ENCODE assay signal across 21 cellular contexts in the genomic region with DNA sequence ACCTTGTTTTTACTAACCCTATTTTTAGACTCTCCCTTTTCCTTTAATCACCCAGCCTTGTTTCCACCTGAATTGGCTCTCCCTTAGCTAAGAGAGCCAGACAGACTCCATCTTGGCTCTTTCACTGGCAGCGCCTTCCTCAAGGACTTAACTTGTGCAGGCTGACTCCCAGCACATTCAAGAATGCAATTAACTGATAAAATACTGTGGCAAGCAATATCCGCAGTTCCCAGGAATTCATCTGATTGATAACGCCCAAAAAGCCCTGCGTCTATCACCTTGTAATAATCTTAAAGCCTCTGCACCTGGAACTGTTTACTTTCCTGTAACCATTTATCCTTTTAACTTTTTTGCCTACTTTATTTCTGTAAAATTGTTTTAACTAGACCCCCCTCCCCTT. TPM values are rescaled to one million over a fixed set of nuclear protein-coding genes. Genes with fewer than 3 reads are reported as not detected.
"Had no signal": no experiment of that assay in that cellular context is flagged by ENCODE, and none has a peak within 500 bp of the region (broad histone marks: within the 10 kb centered on the region; RNA-seq: fewer than 3 reads in every experiment).

No MANE protein-coding gene starts in this region.

RNA-seq across cellular contexts. Expression of a gene that starts 29.1 kb away (rescaled TPM):
- total RNA-seq: chondrocyte, dermis microvascular lymphatic vessel endothelial cell, esophagus muscularis mucosa, fibroblast of villous mesenchyme, gastrocnemius medialis, heart right ventricle, left lobe of liver, lower leg skin, mammary epithelial cell, mesothelial cell of epicardium, mucosa of gallbladder, myocyte, osteoblast, pulmonary artery endothelial cell, sciatic nerve, skeletal muscle tissue, spleen, suprapubic skin, thyroid gland, upper lobe of left lung, uterus had no signal
- polyA plus RNA-seq: heart right ventricle, mammary epithelial cell, spleen had no signal

RNA-seq across cellular contexts. Expression of a gene that starts 32.4 kb away (rescaled TPM):
- total RNA-seq: chondrocyte, dermis microvascular lymphatic vessel endothelial cell, esophagus muscularis mucosa, fibroblast of villous mesenchyme, gastrocnemius medialis, heart right ventricle, lower leg skin, mammary epithelial cell, mesothelial cell of epicardium, myocyte, osteoblast, pulmonary artery endothelial cell, sciatic nerve, skeletal muscle tissue, spleen, suprapubic skin, thyroid gland, uterus had no signal
- polyA plus RNA-seq: heart right ventricle, mammary epithelial cell, spleen had no signal

RNA-seq across cellular contexts. Expression of a gene that starts 56.3 kb away (rescaled TPM):
- total RNA-seq: chondrocyte, dermis microvascular lymphatic vessel endothelial cell, esophagus muscularis mucosa, fibroblast of villous mesenchyme, gastrocnemius medialis, heart right ventricle, left lobe of liver, lower leg skin, mammary epithelial cell, mesothelial cell of epicardium, mucosa of gallbladder, myocyte, osteoblast, pulmonary artery endothelial cell, sciatic nerve, skeletal muscle tissue, spleen, suprapubic skin, thyroid gland, upper lobe of left lung, uterus had no signal
- polyA plus RNA-seq: heart right ventricle, mammary epithelial cell, spleen had no signal
